In genomic region chr11:96389604-96390402, GRCh38 we compare ENCODE assay signal across 1 cellular context.
A peak's percentile ranks its signal among the peaks of the same experiment; 100 is the strongest.
TF ChIP-seq lines count a peak whose summit lies in the region.

Gene CCDC82 (minus strand): TSS chr11:96389912. CDS start chr11:96384747, 5,165 bp downstream.
Gene JRKL (plus strand): TSS chr11:96390013. CDS start chr11:96390650, 637 bp downstream.

TF ChIP-seq in HepG2, 621 proteins besides CTCF, POLR2A, EP300 and RAD21 (continued from another document and continues in another):
- TF ChIP-seq REST (IDR thresholded peaks at IDR 0.05; ENCODE audit: borderline replicate concordance in 1 of 2, low read depth in 1 of 2, low read length in 2 of 2) (peak in 1 of 2 experiments; percentile 21; a peak in 1 of 4 replicates), ZNF180 (CRISPR knock-in tag; IDR thresholded peaks at IDR 0.05; ENCODE audit: borderline replicate concordance, low read depth) (no peak), SMYD3 (CRISPR knock-in tag; IDR thresholded peaks at IDR 0.05) (no peak), JUND (CRISPR knock-in tag; IDR thresholded peaks at IDR 0.05) (no peak), SMAD3 (CRISPR knock-in tag; IDR thresholded peaks at IDR 0.05) (no peak), BRF2 (CRISPR knock-in tag; IDR thresholded peaks at IDR 0.05) (no peak), HOXA3 (CRISPR knock-in tag; IDR thresholded peaks at IDR 0.05) (no peak), RNF2 (conservative IDR thresholded peaks at IDR 0.05; ENCODE audit: low read depth) (no peak), DR1 (CRISPR knock-in tag; IDR thresholded peaks at IDR 0.05) (peak; percentile 74), CHCHD3 (CRISPR knock-in tag; IDR thresholded peaks at IDR 0.05) (no peak), HES4 (CRISPR knock-in tag; IDR thresholded peaks at IDR 0.05; ENCODE audit: borderline replicate concordance) (peak; percentile 49), FOXC1 (CRISPR knock-in tag; IDR thresholded peaks at IDR 0.05; ENCODE audit: borderline replicate concordance) (peak; percentile 77), NPAS2 (CRISPR knock-in tag; IDR thresholded peaks at IDR 0.05; ENCODE audit: borderline replicate concordance) (no peak), NFKB2 (CRISPR knock-in tag; IDR thresholded peaks at IDR 0.05; ENCODE audit: borderline replicate concordance) (peak; percentile 69; the same call in 1 of the 2 replicates), ASH2L (IDR thresholded peaks at IDR 0.05; ENCODE audit: insufficient read length, low read depth, low read length) (peak; percentile 74), ELK4 (CRISPR knock-in tag; IDR thresholded peaks at IDR 0.05; ENCODE audit: borderline replicate concordance) (no peak), YEATS2 (CRISPR knock-in tag; IDR thresholded peaks at IDR 0.05; ENCODE audit: borderline replicate concordance) (peak; percentile 74; the same call in 1 of the 2 replicates), ZNF660 (CRISPR knock-in tag; IDR thresholded peaks at IDR 0.05; ENCODE audit: borderline replicate concordance, low read depth) (no peak), STAG1 (CRISPR knock-in tag; IDR thresholded peaks at IDR 0.05) (no peak), ZNF713 (CRISPR knock-in tag; IDR thresholded peaks at IDR 0.05) (no peak), CCAR2 (optimal IDR thresholded peaks at IDR 0.05; ENCODE audit: low read depth, low read length) (no peak), ELF1 (CRISPR knock-in tag; IDR thresholded peaks at IDR 0.05) (peak; percentile 92), ZNF468 (CRISPR knock-in tag; IDR thresholded peaks at IDR 0.05) (no peak), MZF1 (CRISPR knock-in tag; IDR thresholded peaks at IDR 0.05; ENCODE audit: borderline replicate concordance) (no peak), DNMT3B (CRISPR knock-in tag; conservative IDR thresholded peaks at IDR 0.05) (no peak), ZFP37 (CRISPR knock-in tag; IDR thresholded peaks at IDR 0.05; ENCODE audit: borderline replicate concordance) (no peak; the same call in 1 of the 2 replicates), GZF1 (CRISPR knock-in tag; IDR thresholded peaks at IDR 0.05) (no peak), AKAP8 (CRISPR knock-in tag; IDR thresholded peaks at IDR 0.05) (0 out of 2 replicates have a peak, but pooled peaks have one; percentile 34), SIN3B (IDR thresholded peaks at IDR 0.05; ENCODE audit: low read length) (no peak), RXRA (CRISPR knock-in tag; IDR thresholded peaks at IDR 0.05) (no peak), TBL1XR1 (IDR thresholded peaks at IDR 0.05; ENCODE audit: borderline replicate concordance, low read length, partially characterized antibody) (no peak), NFIC (IDR thresholded peaks at IDR 0.05; ENCODE audit: low read length) (no peak), ZSCAN22 (CRISPR knock-in tag; IDR thresholded peaks at IDR 0.05) (0 out of 2 replicates have a peak, but pooled peaks have one; percentile 36), BRD4 (CRISPR knock-in tag; IDR thresholded peaks at IDR 0.05) (peak; percentile 57; the same call in 1 of the 2 replicates), ZNF264 (CRISPR knock-in tag; IDR thresholded peaks at IDR 0.05) (peak; percentile 77; the same call in 1 of the 2 replicates)
- TF ChIP-seq, protein P1, sequence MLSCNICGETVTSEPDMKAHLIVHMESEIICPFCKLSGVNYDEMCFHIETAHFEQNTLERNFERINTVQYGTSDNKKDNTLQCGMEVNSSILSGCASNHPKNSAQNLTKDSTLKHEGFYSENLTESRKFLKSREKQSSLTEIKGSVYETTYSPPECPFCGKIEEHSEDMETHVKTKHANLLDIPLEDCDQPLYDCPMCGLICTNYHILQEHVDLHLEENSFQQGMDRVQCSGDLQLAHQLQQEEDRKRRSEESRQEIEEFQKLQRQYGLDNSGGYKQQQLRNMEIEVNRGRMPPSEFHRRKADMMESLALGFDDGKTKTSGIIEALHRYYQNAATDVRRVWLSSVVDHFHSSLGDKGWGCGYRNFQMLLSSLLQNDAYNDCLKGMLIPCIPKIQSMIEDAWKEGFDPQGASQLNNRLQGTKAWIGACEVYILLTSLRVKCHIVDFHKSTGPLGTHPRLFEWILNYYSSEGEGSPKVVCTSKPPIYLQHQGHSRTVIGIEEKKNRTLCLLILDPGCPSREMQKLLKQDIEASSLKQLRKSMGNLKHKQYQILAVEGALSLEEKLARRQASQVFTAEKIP (CRISPR knock-in tag; IDR thresholded peaks at IDR 0.05; ENCODE audit: borderline replicate concordance): no peak
- TF ChIP-seq, protein P2, sequence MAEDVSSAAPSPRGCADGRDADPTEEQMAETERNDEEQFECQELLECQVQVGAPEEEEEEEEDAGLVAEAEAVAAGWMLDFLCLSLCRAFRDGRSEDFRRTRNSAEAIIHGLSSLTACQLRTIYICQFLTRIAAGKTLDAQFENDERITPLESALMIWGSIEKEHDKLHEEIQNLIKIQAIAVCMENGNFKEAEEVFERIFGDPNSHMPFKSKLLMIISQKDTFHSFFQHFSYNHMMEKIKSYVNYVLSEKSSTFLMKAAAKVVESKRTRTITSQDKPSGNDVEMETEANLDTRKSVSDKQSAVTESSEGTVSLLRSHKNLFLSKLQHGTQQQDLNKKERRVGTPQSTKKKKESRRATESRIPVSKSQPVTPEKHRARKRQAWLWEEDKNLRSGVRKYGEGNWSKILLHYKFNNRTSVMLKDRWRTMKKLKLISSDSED (CRISPR knock-in tag; IDR thresholded peaks at IDR 0.05): no peak
- TF ChIP-seq, protein P3, sequence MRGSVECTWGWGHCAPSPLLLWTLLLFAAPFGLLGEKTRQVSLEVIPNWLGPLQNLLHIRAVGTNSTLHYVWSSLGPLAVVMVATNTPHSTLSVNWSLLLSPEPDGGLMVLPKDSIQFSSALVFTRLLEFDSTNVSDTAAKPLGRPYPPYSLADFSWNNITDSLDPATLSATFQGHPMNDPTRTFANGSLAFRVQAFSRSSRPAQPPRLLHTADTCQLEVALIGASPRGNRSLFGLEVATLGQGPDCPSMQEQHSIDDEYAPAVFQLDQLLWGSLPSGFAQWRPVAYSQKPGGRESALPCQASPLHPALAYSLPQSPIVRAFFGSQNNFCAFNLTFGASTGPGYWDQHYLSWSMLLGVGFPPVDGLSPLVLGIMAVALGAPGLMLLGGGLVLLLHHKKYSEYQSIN (CRISPR knock-in tag; IDR thresholded peaks at IDR 0.05; ENCODE audit: borderline replicate concordance): no peak
- TF ChIP-seq, protein P4, sequence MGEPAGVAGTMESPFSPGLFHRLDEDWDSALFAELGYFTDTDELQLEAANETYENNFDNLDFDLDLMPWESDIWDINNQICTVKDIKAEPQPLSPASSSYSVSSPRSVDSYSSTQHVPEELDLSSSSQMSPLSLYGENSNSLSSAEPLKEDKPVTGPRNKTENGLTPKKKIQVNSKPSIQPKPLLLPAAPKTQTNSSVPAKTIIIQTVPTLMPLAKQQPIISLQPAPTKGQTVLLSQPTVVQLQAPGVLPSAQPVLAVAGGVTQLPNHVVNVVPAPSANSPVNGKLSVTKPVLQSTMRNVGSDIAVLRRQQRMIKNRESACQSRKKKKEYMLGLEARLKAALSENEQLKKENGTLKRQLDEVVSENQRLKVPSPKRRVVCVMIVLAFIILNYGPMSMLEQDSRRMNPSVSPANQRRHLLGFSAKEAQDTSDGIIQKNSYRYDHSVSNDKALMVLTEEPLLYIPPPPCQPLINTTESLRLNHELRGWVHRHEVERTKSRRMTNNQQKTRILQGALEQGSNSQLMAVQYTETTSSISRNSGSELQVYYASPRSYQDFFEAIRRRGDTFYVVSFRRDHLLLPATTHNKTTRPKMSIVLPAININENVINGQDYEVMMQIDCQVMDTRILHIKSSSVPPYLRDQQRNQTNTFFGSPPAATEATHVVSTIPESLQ (CRISPR knock-in tag; conservative IDR thresholded peaks at IDR 0.05): no peak
- TF ChIP-seq, protein P5, sequence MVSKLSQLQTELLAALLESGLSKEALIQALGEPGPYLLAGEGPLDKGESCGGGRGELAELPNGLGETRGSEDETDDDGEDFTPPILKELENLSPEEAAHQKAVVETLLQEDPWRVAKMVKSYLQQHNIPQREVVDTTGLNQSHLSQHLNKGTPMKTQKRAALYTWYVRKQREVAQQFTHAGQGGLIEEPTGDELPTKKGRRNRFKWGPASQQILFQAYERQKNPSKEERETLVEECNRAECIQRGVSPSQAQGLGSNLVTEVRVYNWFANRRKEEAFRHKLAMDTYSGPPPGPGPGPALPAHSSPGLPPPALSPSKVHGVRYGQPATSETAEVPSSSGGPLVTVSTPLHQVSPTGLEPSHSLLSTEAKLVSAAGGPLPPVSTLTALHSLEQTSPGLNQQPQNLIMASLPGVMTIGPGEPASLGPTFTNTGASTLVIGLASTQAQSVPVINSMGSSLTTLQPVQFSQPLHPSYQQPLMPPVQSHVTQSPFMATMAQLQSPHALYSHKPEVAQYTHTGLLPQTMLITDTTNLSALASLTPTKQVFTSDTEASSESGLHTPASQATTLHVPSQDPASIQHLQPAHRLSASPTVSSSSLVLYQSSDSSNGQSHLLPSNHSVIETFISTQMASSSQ (IDR thresholded peaks at IDR 0.05; ENCODE audit: low read depth): no peak
- TF ChIP-seq, protein P5 (CRISPR knock-in tag; IDR thresholded peaks at IDR 0.05; ENCODE audit: borderline replicate concordance): peak; percentile 53; the same call in 1 of the 2 replicates
- TF ChIP-seq, protein P6, sequence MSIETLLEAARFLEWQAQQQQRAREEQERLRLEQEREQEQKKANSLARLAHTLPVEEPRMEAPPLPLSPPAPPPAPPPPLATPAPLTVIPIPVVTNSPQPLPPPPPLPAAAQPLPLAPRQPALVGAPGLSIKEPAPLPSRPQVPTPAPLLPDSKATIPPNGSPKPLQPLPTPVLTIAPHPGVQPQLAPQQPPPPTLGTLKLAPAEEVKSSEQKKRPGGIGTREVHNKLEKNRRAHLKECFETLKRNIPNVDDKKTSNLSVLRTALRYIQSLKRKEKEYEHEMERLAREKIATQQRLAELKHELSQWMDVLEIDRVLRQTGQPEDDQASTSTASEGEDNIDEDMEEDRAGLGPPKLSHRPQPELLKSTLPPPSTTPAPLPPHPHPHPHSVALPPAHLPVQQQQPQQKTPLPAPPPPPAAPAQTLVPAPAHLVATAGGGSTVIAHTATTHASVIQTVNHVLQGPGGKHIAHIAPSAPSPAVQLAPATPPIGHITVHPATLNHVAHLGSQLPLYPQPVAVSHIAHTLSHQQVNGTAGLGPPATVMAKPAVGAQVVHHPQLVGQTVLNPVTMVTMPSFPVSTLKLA (IDR thresholded peaks at IDR 0.05): peak; percentile 48
- TF ChIP-seq, protein P7, sequence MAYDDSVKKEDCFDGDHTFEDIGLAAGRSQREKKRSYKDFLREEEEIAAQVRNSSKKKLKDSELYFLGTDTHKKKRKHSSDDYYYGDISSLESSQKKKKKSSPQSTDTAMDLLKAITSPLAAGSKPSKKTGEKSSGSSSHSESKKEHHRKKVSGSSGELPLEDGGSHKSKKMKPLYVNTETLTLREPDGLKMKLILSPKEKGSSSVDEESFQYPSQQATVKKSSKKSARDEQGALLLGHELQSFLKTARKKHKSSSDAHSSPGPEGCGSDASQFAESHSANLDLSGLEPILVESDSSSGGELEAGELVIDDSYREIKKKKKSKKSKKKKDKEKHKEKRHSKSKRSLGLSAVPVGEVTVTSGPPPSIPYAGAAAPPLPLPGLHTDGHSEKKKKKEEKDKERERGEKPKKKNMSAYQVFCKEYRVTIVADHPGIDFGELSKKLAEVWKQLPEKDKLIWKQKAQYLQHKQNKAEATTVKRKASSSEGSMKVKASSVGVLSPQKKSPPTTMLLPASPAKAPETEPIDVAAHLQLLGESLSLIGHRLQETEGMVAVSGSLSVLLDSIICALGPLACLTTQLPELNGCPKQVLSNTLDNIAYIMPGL (CRISPR knock-in tag; IDR thresholded peaks at IDR 0.05; ENCODE audit: borderline replicate concordance in 1 of 2, low read depth in 1 of 2): peak; percentile 34 to 82; a peak in 3 of 4 replicates
